9 cellular contexts compared by ENCODE assay signal in the genomic region with DNA sequence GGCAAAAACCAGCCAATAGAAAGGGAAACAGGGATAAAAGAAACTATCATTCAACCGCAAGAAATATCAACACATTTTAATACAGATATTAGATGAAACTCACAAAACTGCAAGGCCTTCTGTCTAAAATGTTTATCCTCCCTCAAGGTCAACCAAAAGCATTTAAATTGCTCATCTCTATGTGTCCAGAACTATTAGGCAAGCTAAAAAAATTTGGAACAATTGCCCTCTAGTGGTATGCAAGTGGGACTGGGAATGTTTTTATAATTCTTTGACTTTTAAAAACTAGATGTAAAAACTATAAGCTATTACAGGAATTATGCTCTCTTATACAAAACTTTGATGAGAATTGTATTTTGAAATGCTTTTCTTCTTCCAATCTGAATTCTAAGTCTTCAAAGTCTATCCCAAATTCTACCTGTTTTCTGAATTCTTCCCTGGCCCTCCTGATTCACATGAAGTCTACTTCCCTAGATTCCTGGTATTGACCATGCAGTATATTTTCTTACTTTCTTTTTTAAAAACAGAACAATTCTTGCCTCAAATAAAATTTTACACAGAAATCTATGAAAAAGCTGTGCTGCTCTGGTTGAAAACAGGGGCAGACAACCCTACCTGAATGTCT. TPM values are rescaled to one million over a fixed set of nuclear protein-coding genes. Genes with fewer than 3 reads are reported as not detected.
A peak's percentile ranks its signal among the peaks of the same experiment; 100 is the strongest.
DNase-seq lines count a peak whose midpoint lies in the region; ATAC-seq, FAIRE-seq and TF ChIP-seq lines count a peak whose summit lies in the region.
"Had no signal": no experiment of that assay in that cellular context is flagged by ENCODE, and none has a peak within 500 bp of the region (broad histone marks: within the 10 kb centered on the region; RNA-seq: fewer than 3 reads in every experiment).

No MANE protein-coding gene starts in this region.

- no peaks in the 10 kb centered on the region for H3K27me3 Mint-ChIP-seq in T-cell

- POLR2A ChIA-PET in H1 (lab: Charles Lee; ENCODE audit: partially characterized antibody) (interaction anchor here (1.3 kb wide), 1 partner anchor 74 kb away, joined by 3 read pairs; no protein-coding TSS in a partner anchor), T-cell (lab: Charles Lee) (interaction anchor here in 1 of 2 donors (0.6 kb wide), 1 partner anchor 1262 kb away, joined by 3 read pairs; no protein-coding TSS in a partner anchor)

- DNase-seq in NCI-H2196 (lab: John Stamatoyannopoulos, UW; ENCODE audit: unreplicated experiment) (peak; percentile 5), NCI-H2196 treated with DMSO at 0.1 percent for 48 hours (lab: John Stamatoyannopoulos, UW; ENCODE audit: unreplicated experiment) (no peak), NCI-H460 (ENCODE audit: extremely low read depth, low read depth) (peak; percentile 1), H1 (ENCODE audit: low read depth in 1 of 2, low spot score in 2 of 2) (no peak), sigmoid colon (no peak), RCC 7860 (ENCODE audit: low spot score) (no peak), T-cell (no peak), retina (no peak)

- H3K23ac ChIP-seq in H1 (ENCODE audit: insufficient read length), result no peak overlapping the region

- no peak overlapping the region for H3K27ac ChIP-seq in H1 (ENCODE audit: low read depth, low read length)
- H3K27ac ChIP-seq in sigmoid colon, result no peak overlapping the region

- H2BK15ac ChIP-seq in H1 (ENCODE audit: low read length), result no peak overlapping the region

- H3K9me3 Mint-ChIP-seq in T-cell, result no peaks in the 10 kb centered on the region

- H2BK5ac ChIP-seq in H1 (ENCODE audit: low read depth, low read length), result no peak overlapping the region

- H3K79me2 ChIP-seq in H1 (ENCODE audit: control insufficient read depth in 1 of 2, insufficient read depth in 2 of 2, low read length in 2 of 2), result peaks cover 0 to 12% of the 10 kb centered on the region in 2 experiments; a peak in 2 of 4 replicates

- intact Hi-C loops in sigmoid colon (cut with DNase I), result loop anchor here (5.0 kb wide), 1 partner anchor 346 kb away; no protein-coding TSS in a partner anchor

- H3K27me3 ChIP-seq in H1 (replicated peaks in 1 of 4; ENCODE audit: control insufficient read depth in 3 of 4, extremely low read depth in 1 of 4, insufficient read depth in 3 of 4, low read length in 3 of 4), result no peaks in the 10 kb centered on the region
- no peaks in the 10 kb centered on the region for H3K27me3 ChIP-seq in sigmoid colon

- H4K91ac ChIP-seq in H1 (replicated peaks; ENCODE audit: insufficient read length, low read length), result no peak overlapping the region

- H2BK120ac ChIP-seq in H1 (replicated peaks; ENCODE audit: low read depth, low read length), result no peak overlapping the region

- H3K4me3 ChIP-seq in H1 (ENCODE audit: extremely low read depth in 1 of 4, insufficient read depth in 2 of 4, low read depth in 3 of 4, low read length in 4 of 4) (no peak overlapping the region), sigmoid colon (no peak overlapping the region)

- WGBS in H1 (ENCODE audit: extremely low coverage in 1 of 2, insufficient coverage in 1 of 2, insufficient read length in 1 of 2, insufficient replicate concordance in 2 of 2, low coverage in 1 of 2, low lambda C conversion rate in 2 of 2, missing lambda C conversion rate in 1 of 2), 2 experiments, result 85% methylated on average over 1 of the region's 1 CpG; no CpG with 5 or more reads in 1 of the 2 experiments
- 94 to 100% methylated on average over 1 of the region's 1 CpG for WGBS in sigmoid colon, 2 donors

- TF ChIP-seq EP300 in H1 (IDR thresholded peaks at IDR 0.05; ENCODE audit: borderline replicate concordance in 1 of 2, low read depth in 2 of 2, low read length in 2 of 2) (no peak), sigmoid colon (IDR thresholded peaks at IDR 0.05) (no peak)

- H3K4ac ChIP-seq in H1 (replicated peaks; ENCODE audit: insufficient read length, low read depth, low read length), result no peak overlapping the region

- H3K4me1 Mint-ChIP-seq in T-cell, result peaks cover 38 to 45% (median 41%) of the 10 kb centered on the region in 3 donors

- no peaks in the 10 kb centered on the region; the same call in 1 of the 2 replicates for H3K79me1 ChIP-seq in H1 (ENCODE audit: low read depth, low read length)

- FAIRE-seq in H1 (lab: Jason Lieb, UNC), result no peak
- no peak for FAIRE-seq in RCC 7860 (lab: Jason Lieb, UNC)

- H4K8ac ChIP-seq in H1 (ENCODE audit: extremely low read depth, insufficient read depth, low read length), result no peak overlapping the region

- H3K9me3 ChIP-seq in H1 (ENCODE audit: insufficient read depth in 2 of 2, low read depth in 1 of 2, low read length in 1 of 2) (no peaks in the 10 kb centered on the region), sigmoid colon (no peaks in the 10 kb centered on the region)

- H3K27ac Mint-ChIP-seq in T-cell, result no peak overlapping the region

- CTCF ChIA-PET in H1 (lab: Charles Lee; ENCODE audit: partially characterized antibody), result interaction anchor here (0.7 to 2.0 kb wide), 8 partner anchors 11 to 452 kb away, joined by 3 to 13 read pairs (median 3); no protein-coding TSS in a partner anchor
- CTCF ChIA-PET in T-cell (lab: Charles Lee), result interaction anchor here (0.6 to 1.4 kb wide), 10 partner anchors 8 to 463 kb away, joined by 3 to 6 read pairs (median 3); no protein-coding TSS in a partner anchor

- no peak for ATAC-seq in T-cell (replicated peaks in 1 of 4)

- TF ChIP-seq RAD21 in H1 (IDR thresholded peaks at IDR 0.05 in 1 of 2, conservative IDR thresholded peaks at IDR 0.05 in 1 of 2; ENCODE audit: low read depth in 2 of 2, low read length in 2 of 2), result 0 out of 4 replicates have a peak, but pooled peaks have one; percentile 9 to 12

- no peak overlapping the region for H2BK20ac ChIP-seq in H1 (ENCODE audit: low read length)

- H2BK12ac ChIP-seq in H1 (ENCODE audit: low read depth, low read length), result no peak overlapping the region

- H2AFZ ChIP-seq in H1 (ENCODE audit: low read length), result no peak overlapping the region

- no peak overlapping the region for H4K5ac ChIP-seq in H1 (ENCODE audit: insufficient read length, low read depth, low read length)

- no peak overlapping the region for H3K9ac ChIP-seq in H1 (replicated peaks in 1 of 4; ENCODE audit: extremely low read depth in 1 of 4, low read depth in 3 of 4, low read length in 3 of 4)

- TF ChIP-seq POLR2A in H1 (IDR thresholded peaks at IDR 0.05; ENCODE audit: control extremely low read depth in 1 of 2, low read depth in 2 of 2, low read length in 2 of 2), result no peak
- TF ChIP-seq POLR2A in sigmoid colon (IDR thresholded peaks at IDR 0.05), result no peak

- H3K18ac ChIP-seq in H1 (ENCODE audit: extremely low read depth, low read length), result no peak overlapping the region

- H3K4me1 ChIP-seq in H1 (replicated peaks in 1 of 4; ENCODE audit: control insufficient read depth in 3 of 4, insufficient read depth in 4 of 4, low read length in 3 of 4), result peaks cover 0 to 2% (median 0%) of the 10 kb centered on the region in 4 experiments; a peak in 2 of 7 replicates
- peaks cover 0 to 13% (median 11%) of the 10 kb centered on the region in 4 donors for H3K4me1 ChIP-seq in sigmoid colon

- no peaks in the 10 kb centered on the region; the same call in 1 of the 2 replicates for H3K23me2 ChIP-seq in H1 (ENCODE audit: low read depth, low read length)

- H3K4me3 Mint-ChIP-seq in T-cell, result no peak overlapping the region

- TF ChIP-seq CTCF in H1 (IDR thresholded peaks at IDR 0.05; ENCODE audit: control extremely low read depth in 1 of 3, insufficient read depth in 1 of 3, low read depth in 1 of 3, low read length in 3 of 3) (peak in 1 of 3 experiments; percentile 21; a peak in 2 of 4 replicates), sigmoid colon (IDR thresholded peaks at IDR 0.05) (peak in 3 of 4 experiments; percentile 15 to 48 (median 27))

- no peak overlapping the region for H2AK5ac ChIP-seq in H1 (ENCODE audit: low read depth, low read length)

- H3K4me2 ChIP-seq in H1 (ENCODE audit: insufficient read depth in 1 of 2, low read depth in 2 of 2, low read length in 2 of 2), result no peak overlapping the region

- H3K36me3 ChIP-seq in H1 (ENCODE audit: control insufficient read depth in 2 of 4, insufficient read depth in 4 of 4, low read length in 3 of 4), result peaks cover 23 to 85% (median 45%) of the 10 kb centered on the region in 4 experiments
- peaks cover 46 to 85% (median 59%) of the 10 kb centered on the region in 4 donors for H3K36me3 ChIP-seq in sigmoid colon

- no peak overlapping the region for H3K56ac ChIP-seq in H1 (replicated peaks; ENCODE audit: insufficient read length, low read depth, low read length)

- no peak overlapping the region for H3K14ac ChIP-seq in H1 (ENCODE audit: insufficient read length)

- peaks cover 63% of the 10 kb centered on the region for H3K36me3 Mint-ChIP-seq in T-cell

- peaks cover 0 to 3% of the 10 kb centered on the region in 2 experiments for H4K20me1 ChIP-seq in H1 (replicated peaks in 1 of 2; ENCODE audit: control insufficient read depth in 1 of 2, insufficient read depth in 2 of 2, low read length in 2 of 2)

RNA-seq across cellular contexts. Expression of a gene that starts 4.9 kb away (rescaled TPM):
- 32.0 and 32.1 TPM in 2 replicates for total RNA-seq in NCI-H460 (2014; rRNA removed; shearing (Covaris generic))
- polyA plus RNA-seq in NCI-H460 (2014; cell fraction: nucleus; rRNA removed), result 17.2 and 18.9 TPM in 2 replicates
- total RNA-seq in H1 (2021; fragmentation: NEBNext Ultra II Directional; extraction: Animal tissue kit (Norgen Biotek cat#: 25700)), result 59.4 and 63.2 TPM in 2 replicates
- polyA plus RNA-seq in H1 (2011; rRNA removed), result 6.9 and 15.7 TPM in 2 replicates
- 23.0 TPM for polyA plus RNA-seq in H1 (2011; cell fraction: cytosol; rRNA removed)
- polyA plus RNA-seq in H1 (2011; cell fraction: nucleus; rRNA removed), result 6.9 TPM
- 35.4 to 78.0 TPM (median 44.0 TPM) in 4 replicates for polyA plus RNA-seq in H1 (2012, experiment 1 of 2)
- polyA plus RNA-seq in H1 (2012, experiment 2 of 2), result 5.6 TPM
- polyA plus RNA-seq in H1 (2013, experiment 1 of 2), result 85.9 TPM
- polyA plus RNA-seq in H1 (2013, experiment 2 of 2), result 92.0 TPM
- 8.8 and 9.3 TPM in 2 replicates for polyA minus RNA-seq in H1 (2011; rRNA and poly(A)+ RNA removed)
- 10.9 TPM for polyA minus RNA-seq in H1 (2011; cell fraction: cytosol; rRNA and poly(A)+ RNA removed)
- polyA minus RNA-seq in H1 (2011; cell fraction: nucleus; rRNA and poly(A)+ RNA removed), result 24.9 TPM
- 10 to 100 TPM; 39.8 to 69.9 (median 47.3) TPM for total RNA-seq in sigmoid colon
- 10 to 100 TPM; 42.0 to 51.1 (median 48.3) TPM for polyA plus RNA-seq in sigmoid colon
- 10 to 100 TPM; 56.4 to 91.0 (median 64.1) TPM for total RNA-seq in T-cell

RNA-seq across cellular contexts. Expression of a gene that starts 5.1 kb away (rescaled TPM):
- total RNA-seq in NCI-H460 (2014; rRNA removed; shearing (Covaris generic)), result 0.17 and 0.57 TPM in 2 replicates
- polyA plus RNA-seq in NCI-H460 (2014; cell fraction: nucleus; rRNA removed), result 1.2 TPM in 1 of 2 replicates, not detected in the other
- 1.4 and 1.5 TPM in 2 replicates for total RNA-seq in H1 (2021; fragmentation: NEBNext Ultra II Directional; extraction: Animal tissue kit (Norgen Biotek cat#: 25700))
- polyA plus RNA-seq in H1 (2011; rRNA removed) (4.5 and 4.8 TPM in 2 replicates), sigmoid colon (under 1 TPM in 2 of 3 donors, not detected in 1; 0.55 to 0.60 TPM)
- 3.2 TPM for polyA plus RNA-seq in H1 (2011; cell fraction: cytosol; rRNA removed)
- polyA plus RNA-seq in H1 (2011; cell fraction: nucleus; rRNA removed), result 3.2 TPM
- polyA plus RNA-seq in H1 (2012, experiment 1 of 2), result 1.7 to 2.2 TPM (median 1.9 TPM) in 4 replicates
- 0.89 TPM for polyA plus RNA-seq in H1 (2012, experiment 2 of 2)
- polyA plus RNA-seq in H1 (2013, experiment 1 of 2), result 1.1 TPM
- polyA plus RNA-seq in H1 (2013, experiment 2 of 2), result 1.1 TPM
- polyA minus RNA-seq in H1 (2011; rRNA and poly(A)+ RNA removed), result 3.7 and 4.1 TPM in 2 replicates
- 2.4 TPM for polyA minus RNA-seq in H1 (2011; cell fraction: cytosol; rRNA and poly(A)+ RNA removed)
- polyA minus RNA-seq in H1 (2011; cell fraction: nucleus; rRNA and poly(A)+ RNA removed), result 2.8 TPM
- total RNA-seq in sigmoid colon (under 1 TPM in 3 of 4 donors, not detected in 1; 0.33 to 0.55 (median 0.36) TPM), T-cell (under 1 TPM; 0.33 to 0.57 (median 0.50) TPM)

RNA-seq across cellular contexts. Expression of a gene that starts 56.6 kb away (rescaled TPM):
- total RNA-seq in NCI-H460 (2014; rRNA removed; shearing (Covaris generic)), result not detected in 2 replicates
- not detected in 2 replicates for polyA plus RNA-seq in NCI-H460 (2014; cell fraction: nucleus; rRNA removed)
- not detected in 2 replicates for total RNA-seq in H1 (2021; fragmentation: NEBNext Ultra II Directional; extraction: Animal tissue kit (Norgen Biotek cat#: 25700))
- polyA plus RNA-seq in H1 (2011; rRNA removed), result not detected in 2 replicates
- not detected for polyA plus RNA-seq in H1 (2011; cell fraction: cytosol; rRNA removed)
- not detected for polyA plus RNA-seq in H1 (2011; cell fraction: nucleus; rRNA removed)
- not detected in 4 replicates for polyA plus RNA-seq in H1 (2012, experiment 1 of 2)
- not detected for polyA plus RNA-seq in H1 (2012, experiment 2 of 2)
- not detected for polyA plus RNA-seq in H1 (2013, experiment 1 of 2)
- polyA plus RNA-seq in H1 (2013, experiment 2 of 2), result not detected
- not detected in 2 replicates for polyA minus RNA-seq in H1 (2011; rRNA and poly(A)+ RNA removed)
- polyA minus RNA-seq in H1 (2011; cell fraction: cytosol; rRNA and poly(A)+ RNA removed), result not detected
- polyA minus RNA-seq in H1 (2011; cell fraction: nucleus; rRNA and poly(A)+ RNA removed), result not detected
- total RNA-seq in sigmoid colon, result not detected
- polyA plus RNA-seq in sigmoid colon, result not detected
- not detected for total RNA-seq in T-cell
- polyA plus RNA-seq: esophagus had no signal

Comparison
In these comparisons a context has a peak if more than half of its experiments do, and no peak if none do; other contexts are left out.
1. DNase-seq: peak in NCI-H2196 (single experiment) and NCI-H460 (single experiment); none in NCI-H2196 treated with DMSO at 0.1 percent for 48 hours (single experiment), H1 (0 of 2), sigmoid colon (single experiment), RCC 7860 (single experiment), T-cell (0 of 34) and retina (single experiment).